26 cellular contexts compared by ENCODE assay signal in genomic region chr16:85266857-85267256, GRCh38.
"Had no signal": no experiment of that assay in that cellular context is flagged by ENCODE, and none has a peak within 500 bp of the region (broad histone marks: within the 10 kb centered on the region; RNA-seq: fewer than 3 reads in every experiment).

No MANE protein-coding gene starts in this region.

- FAIRE-seq: bronchial epithelial cell, colon, endometrium, kidney, pancreas, small intestine had no signal

- ATAC-seq: gastrocnemius medialis; left colon; stimulated activated memory B cell treated with anti-CD40 and anti-IgM and Interleukin-4, amounts not matched to agents 10 μg/mL and 1 μg/mL and 100 μg/mL, for 72 hours; stimulated activated naive CD8-positive, alpha-beta T cell treated with anti-CD3 and anti-CD28 coated beads, Interleukin-15, amount 100 ng/mL, for 72 hours; upper lobe of right lung had no signal

- DNase-seq: activated CD4-positive, alpha-beta T cell treated with anti-CD3 and anti-CD28 coated beads for 4 hours; activated CD4-positive, alpha-beta T cell treated with anti-CD3 and anti-CD28 coated beads, Interleukin-2, amount 50 U/mL, for 48 hours; activated CD8-positive, alpha-beta memory T cell treated with anti-CD3 and anti-CD28 coated beads for 24 hours; activated effector memory CD4-positive, alpha-beta T cell treated with Interleukin-2 at 50 U/mL for 16 hours; activated naive CD4-positive, alpha-beta T cell treated with Interleukin-2 at 50 U/mL for 16 hours; anterior cingulate cortex; dermis blood vessel endothelial cell; effector CD4-positive, alpha-beta T cell; gastrocnemius medialis; hippocampal formation; kidney; left colon; mammary epithelial cell; nucleus accumbens; pancreas; sigmoid colon; small intestine; stimulated activated CD4-positive, alpha-beta T cell treated with anti-CD3 and anti-CD28 coated beads, Interleukin-4, amount 100 ng/mL, for 4 hours; stimulated activated CD8-positive, alpha-beta memory T cell treated with anti-CD3 and anti-CD28 coated beads, Interleukin-4, amount 100 ng/mL, for 48 hours; stimulated activated naive CD8-positive, alpha-beta T cell treated with anti-CD3 and anti-CD28 coated beads, Interleukin-15, amount 100 ng/mL, for 72 hours; tibial artery; upper lobe of right lung had no signal
